In genomic region chr13:110875243-110875642, GRCh38 we compare ENCODE assay signal across 8 cellular contexts. TPM values are rescaled to one million over a fixed set of nuclear protein-coding genes. Genes with fewer than 3 reads are reported as not detected.
DNase-seq lines count a peak whose midpoint lies in the region; ATAC-seq and TF ChIP-seq lines count a peak whose summit lies in the region.

No MANE protein-coding gene starts in this region.

- H3K27ac ChIP-seq in DOHH2 (ENCODE audit: low read depth, low read length) (no peak overlapping the region), OCI-LY7 (ENCODE audit: low read depth, low read length, poor library complexity, severe bottlenecking) (no peak overlapping the region), osteoblast (ENCODE audit: low read depth, low read length) (no peak overlapping the region)

- H3K79me2 ChIP-seq in DOHH2 (ENCODE audit: control insufficient read depth, low read length) (no peaks in the 10 kb centered on the region), OCI-LY7 (ENCODE audit: insufficient read depth, low read depth, low read length) (no peaks in the 10 kb centered on the region), osteoblast (ENCODE audit: insufficient read depth, low read length) (no peaks in the 10 kb centered on the region)

- peaks cover 8% of the 10 kb centered on the region; the same call in 1 of the 2 replicates for H3K27me3 ChIP-seq in DOHH2 (ENCODE audit: control insufficient read depth, low read length)
- H3K27me3 ChIP-seq in osteoblast (ENCODE audit: insufficient read depth, low read length): no peaks in the 10 kb centered on the region

- peak overlapping the region; percentile 47 for H3K4me2 ChIP-seq in DOHH2 (ENCODE audit: low read length)
- H3K4me2 ChIP-seq in OCI-LY7 (ENCODE audit: low read length): 0 out of 2 replicates have a peak overlapping the region, but pooled peaks have one; percentile 29
- peak overlapping the region; percentile 78 for H3K4me2 ChIP-seq in osteoblast (ENCODE audit: insufficient read depth, low read length)

- CTCF ChIA-PET in OCI-LY7 (lab: Charles Lee; ENCODE audit: unreplicated experiment): no interaction called here

- no peaks in the 10 kb centered on the region for H3K36me3 ChIP-seq in DOHH2 (ENCODE audit: control insufficient read depth, low read length)
- no peaks in the 10 kb centered on the region for H3K36me3 ChIP-seq in OCI-LY7 (ENCODE audit: insufficient read depth, low read length)
- H3K36me3 ChIP-seq in osteoblast (ENCODE audit: insufficient read depth, low read length): no peaks in the 10 kb centered on the region

- no peaks in the 10 kb centered on the region for H3F3A ChIP-seq in DOHH2 (ENCODE audit: control insufficient read depth, insufficient read depth)

- ATAC-seq in left lobe of liver: no peak

- H3K4me1 ChIP-seq in DOHH2 (ENCODE audit: control insufficient read depth, low read length): peaks cover 12% of the 10 kb centered on the region
- peaks cover 4% of the 10 kb centered on the region for H3K4me1 ChIP-seq in OCI-LY7 (ENCODE audit: insufficient read depth, low read length, poor library complexity, severe bottlenecking)
- peaks cover 8% of the 10 kb centered on the region for H3K4me1 ChIP-seq in osteoblast (ENCODE audit: insufficient read depth, low read length)

- intact Hi-C loops in OCI-LY7 (cut with micrococcal nuclease; ENCODE audit: unreplicated experiment): no loop called here

- H3K4me3 ChIP-seq in DOHH2 (ENCODE audit: low read length) (peak overlapping the region; percentile 23; the same call in 1 of the 2 replicates), OCI-LY7 (ENCODE audit: low read depth, low read length, poor library complexity, severe bottlenecking) (no peak overlapping the region), osteoblast (ENCODE audit: insufficient read depth, low read length) (peak overlapping the region; percentile 57)

- BruUV-seq in OCI-LY7 (replicated peaks; lab: Mats Ljungman, UMichigan): no TSS peak

- H3K9me2 ChIP-seq in DOHH2 (replicated peaks; ENCODE audit: control insufficient read depth, low read length) (no peaks in the 10 kb centered on the region), OCI-LY7 (ENCODE audit: insufficient read depth, low read length) (no peaks in the 10 kb centered on the region)

- H2AFZ ChIP-seq in OCI-LY7 (ENCODE audit: low read length) (no peak overlapping the region; the same call in 1 of the 2 replicates), osteoblast (ENCODE audit: low read length) (peak overlapping the region; percentile 78)

- DNase-seq in OCI-LY7 (ENCODE audit: low spot score): no peak
- peak; percentile 29 to 55 for DNase-seq in dermis microvascular lymphatic vessel endothelial cell (ENCODE audit: low read depth in 2 of 2)
- no peak for DNase-seq in osteoblast (ENCODE audit: insufficient read length, low spot score, missing footprints)
- no peak for DNase-seq in left lobe of liver (ENCODE audit: low spot score)
- no peak for DNase-seq in AG08395 (ENCODE audit: low spot score)
- no peak for DNase-seq in NCI-H2107 (lab: John Stamatoyannopoulos, UW)
- DNase-seq in NCI-H146 (lab: John Stamatoyannopoulos, UW): no peak

- POLR2A ChIA-PET in OCI-LY7 (lab: Charles Lee): interaction anchor here (0.7 kb wide), 2 partner anchors 323 to 552 kb away, joined by 3 to 5 read pairs; no protein-coding TSS in a partner anchor

- H4K20me1 ChIP-seq in DOHH2 (ENCODE audit: control insufficient read depth, insufficient read depth, low read depth, low read length): no peaks in the 10 kb centered on the region
- no peaks in the 10 kb centered on the region for H4K20me1 ChIP-seq in OCI-LY7 (ENCODE audit: insufficient read depth, low read length)
- no peaks in the 10 kb centered on the region for H4K20me1 ChIP-seq in osteoblast (ENCODE audit: insufficient read depth, low read length)

- H3K9me3 ChIP-seq in DOHH2 (ENCODE audit: control insufficient read depth, insufficient read depth, low read length) (no peaks in the 10 kb centered on the region), OCI-LY7 (ENCODE audit: low read length) (no peaks in the 10 kb centered on the region), osteoblast (ENCODE audit: low read depth, low read length) (no peaks in the 10 kb centered on the region)

- TF ChIP-seq CTCF in DOHH2 (IDR thresholded peaks at IDR 0.05; ENCODE audit: low read depth, low read length, poor library complexity, severe bottlenecking) (no peak), OCI-LY7 (conservative IDR thresholded peaks at IDR 0.05; ENCODE audit: low read length) (no peak), osteoblast (IDR thresholded peaks at IDR 0.05; ENCODE audit: extremely low read depth, low read depth, low read length) (no peak)

RNA-seq across cellular contexts. Expression of gene ANKRD10, which starts 39.6 kb away (rescaled TPM):
- 53.2 and 82.8 TPM in 2 replicates for total RNA-seq in OCI-LY7 (2014; rRNA removed; shearing (Covaris generic))
- total RNA-seq in OCI-LY7 (2022): 86.0 and 88.7 TPM in 2 replicates
- total RNA-seq in dermis microvascular lymphatic vessel endothelial cell: 50.6 and 64.0 TPM in 2 replicates
- total RNA-seq in osteoblast: 128 and 156 TPM in 2 replicates
- total RNA-seq in left lobe of liver: 45.2 TPM

Comparison
In these comparisons a context has a peak if more than half of its experiments do, and no peak if none do; other contexts are left out.
1. DNase-seq: peak in dermis microvascular lymphatic vessel endothelial cell (2 of 2); none in OCI-LY7 (single experiment), osteoblast (single experiment), left lobe of liver (single experiment), AG08395 (single experiment), NCI-H2107 (single experiment) and NCI-H146 (single experiment).
2. Peak in every context shown above with its lines, with median percentiles within 50 percentile points of each other: H3K4me2 ChIP-seq.